1 cellular context compared by ENCODE assay signal in the genomic region with DNA sequence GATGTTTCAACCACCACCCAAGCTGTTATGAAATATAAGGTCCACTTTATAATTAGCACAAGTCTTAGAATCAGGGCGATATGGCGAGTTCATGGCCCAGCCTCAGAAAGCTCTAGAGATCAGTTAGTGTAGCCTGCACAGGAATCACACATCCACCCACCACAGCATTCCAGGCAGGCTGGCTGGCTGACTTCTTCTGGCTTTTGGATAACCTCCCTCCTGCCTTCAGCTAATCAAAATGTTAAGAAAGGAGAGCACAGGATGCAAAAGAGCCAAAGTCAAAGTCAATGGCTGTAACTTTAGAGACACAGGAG.
TF ChIP-seq lines count a peak whose summit lies in the region.

No MANE protein-coding gene starts in this region.

TF ChIP-seq in SK-N-SH, 30 proteins besides CTCF, POLR2A, EP300 and RAD21 (continued from another document):
- TF ChIP-seq ZBTB33 (IDR thresholded peaks at IDR 0.05; ENCODE audit: borderline replicate concordance, low read depth), result no peak
- TF ChIP-seq, protein P1, sequence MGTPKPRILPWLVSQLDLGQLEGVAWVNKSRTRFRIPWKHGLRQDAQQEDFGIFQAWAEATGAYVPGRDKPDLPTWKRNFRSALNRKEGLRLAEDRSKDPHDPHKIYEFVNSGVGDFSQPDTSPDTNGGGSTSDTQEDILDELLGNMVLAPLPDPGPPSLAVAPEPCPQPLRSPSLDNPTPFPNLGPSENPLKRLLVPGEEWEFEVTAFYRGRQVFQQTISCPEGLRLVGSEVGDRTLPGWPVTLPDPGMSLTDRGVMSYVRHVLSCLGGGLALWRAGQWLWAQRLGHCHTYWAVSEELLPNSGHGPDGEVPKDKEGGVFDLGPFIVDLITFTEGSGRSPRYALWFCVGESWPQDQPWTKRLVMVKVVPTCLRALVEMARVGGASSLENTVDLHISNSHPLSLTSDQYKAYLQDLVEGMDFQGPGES (IDR thresholded peaks at IDR 0.05; ENCODE audit: low read depth, low read length), result no peak
- TF ChIP-seq, protein P2, sequence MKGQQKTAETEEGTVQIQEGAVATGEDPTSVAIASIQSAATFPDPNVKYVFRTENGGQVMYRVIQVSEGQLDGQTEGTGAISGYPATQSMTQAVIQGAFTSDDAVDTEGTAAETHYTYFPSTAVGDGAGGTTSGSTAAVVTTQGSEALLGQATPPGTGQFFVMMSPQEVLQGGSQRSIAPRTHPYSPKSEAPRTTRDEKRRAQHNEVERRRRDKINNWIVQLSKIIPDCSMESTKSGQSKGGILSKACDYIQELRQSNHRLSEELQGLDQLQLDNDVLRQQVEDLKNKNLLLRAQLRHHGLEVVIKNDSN (IDR thresholded peaks at IDR 0.05; ENCODE audit: borderline replicate concordance, low read depth), result no peak
